ENCODE assay signal across 19 cellular contexts in genomic region chr3:190615607-190616006, GRCh38.
DNase-seq lines count a peak whose midpoint lies in the region; ATAC-seq and TF ChIP-seq lines count a peak whose summit lies in the region.
"Had no signal": no experiment of that assay in that cellular context is flagged by ENCODE, and none has a peak within 500 bp of the region (broad histone marks: within the 10 kb centered on the region; RNA-seq: fewer than 3 reads in every experiment).

No MANE protein-coding gene starts in this region.

- no peak overlapping the region for H3K4me2 ChIP-seq in DND-41 (ENCODE audit: insufficient read depth, low read length)
- H3K4me2 ChIP-seq: BLaER1 had no signal

- H3K4me3 ChIP-seq in DND-41 (ENCODE audit: low read depth in 1 of 2, low read length in 2 of 2) (no peak overlapping the region), neutrophil (ENCODE audit: low read depth in 1 of 2, low read length in 1 of 2) (no peak overlapping the region), upper lobe of left lung (no peak overlapping the region)
- H3K4me3 ChIP-seq: BLaER1, Peyer's patch had no signal

- H3K4me1 ChIP-seq in DND-41 (ENCODE audit: insufficient read depth, low read length) (peaks cover 56% of the 10 kb centered on the region), neutrophil (ENCODE audit: control insufficient read depth in 1 of 2, insufficient read depth in 1 of 2, low read depth in 1 of 2, low read length in 1 of 2) (peaks cover 76 to 78% of the 10 kb centered on the region in 2 experiments), upper lobe of left lung (peaks cover 3 to 21% (median 12%) of the 10 kb centered on the region in 4 donors)
- H3K4me1 ChIP-seq: Peyer's patch had no signal

- 45 to 55% methylated on average over 1 of the region's 1 CpG for WGBS in upper lobe of left lung, 2 donors

- H3K9me3 ChIP-seq in DND-41 (ENCODE audit: insufficient read depth, low read length, severe bottlenecking) (no peaks in the 10 kb centered on the region), neutrophil (no peaks in the 10 kb centered on the region), upper lobe of left lung (no peaks in the 10 kb centered on the region)
- H3K9me3 ChIP-seq: BLaER1, Peyer's patch had no signal

- no peaks in the 10 kb centered on the region for H4K20me1 ChIP-seq in DND-41 (ENCODE audit: insufficient read depth, low read length)
- H4K20me1 ChIP-seq: BLaER1 had no signal

- ATAC-seq in DND-41 (ENCODE audit: insufficient read depth, low read depth) (no peak), GM18511 (IDR thresholded peaks at IDR 0.05; ENCODE audit: unreplicated experiment) (no peak), upper lobe of left lung (ENCODE audit: low FRiP score in 2 of 2) (no peak)

- DNase-seq in NCI-H146 treated with DMSO at 0.1 percent for 48 hours (lab: John Stamatoyannopoulos, UW; ENCODE audit: unreplicated experiment) (peak; percentile 41), NCI-H146 (lab: John Stamatoyannopoulos, UW) (no peak), DND-41 (no peak), amniotic epithelial cell (ENCODE audit: low read depth) (peak; percentile 56), upper lobe of left lung (no peak), DMS153 treated with DMSO at 0.1 percent for 48 hours (lab: John Stamatoyannopoulos, UW; ENCODE audit: unreplicated experiment) (no peak)
- DNase-seq: DMS 273 treated with DMSO at 0.1 percent for 48 hours, H7, Karpas-422, MM.1S, NCI-H1105 treated with DMSO at 0.1 percent for 48 hours, NCI-H2171, NCI-H82, Peyer's patch, Right ventricle myocardium superior had no signal

- H3K27me3 ChIP-seq in DND-41 (ENCODE audit: insufficient read depth, low read length, poor library complexity) (no peaks in the 10 kb centered on the region), neutrophil (no peaks in the 10 kb centered on the region), upper lobe of left lung (no peaks in the 10 kb centered on the region)
- H3K27me3 ChIP-seq: BLaER1, Peyer's patch had no signal

- H3K9ac ChIP-seq in DND-41 (ENCODE audit: low read depth, low read length) = no peak overlapping the region
- H3K9ac ChIP-seq: BLaER1 had no signal

- H3K27ac ChIP-seq in DND-41 (ENCODE audit: low read length) (0 out of 2 replicates have a peak overlapping the region, but pooled peaks have one; percentile 93), neutrophil (peak overlapping the region; percentile 95), upper lobe of left lung (no peak overlapping the region)
- H3K27ac ChIP-seq: 22Rv1, BLaER1, Peyer's patch had no signal

- TF ChIP-seq CTCF in DND-41 (IDR thresholded peaks at IDR 0.05; ENCODE audit: borderline replicate concordance, extremely low read depth, low read length, poor library complexity, severe bottlenecking) = no peak
- no peak for TF ChIP-seq CTCF in neutrophil (IDR thresholded peaks at IDR 0.05)
- no peak for TF ChIP-seq CTCF in upper lobe of left lung (IDR thresholded peaks at IDR 0.05)

- TF ChIP-seq EP300 in upper lobe of left lung (IDR thresholded peaks at IDR 0.05) = no peak

- H3K36me3 ChIP-seq in DND-41 (ENCODE audit: insufficient read depth, low read length) = peaks cover 4% of the 10 kb centered on the region; the same call in 1 of the 2 replicates
- H3K36me3 ChIP-seq in neutrophil = no peaks in the 10 kb centered on the region
- H3K36me3 ChIP-seq in upper lobe of left lung = no peaks in the 10 kb centered on the region
- H3K36me3 ChIP-seq: BLaER1, Peyer's patch had no signal

- TF ChIP-seq POLR2A in upper lobe of left lung (IDR thresholded peaks at IDR 0.05) = no peak

- H3K79me2 ChIP-seq in DND-41 (ENCODE audit: insufficient read depth, low read length) = no peaks in the 10 kb centered on the region

- no peak overlapping the region for H2AFZ ChIP-seq in DND-41 (ENCODE audit: low read depth, low read length)

Comparison
In these comparisons a context has a peak if more than half of its experiments do, and no peak if none do; other contexts are left out.
1. DNase-seq: peak in NCI-H146 treated with DMSO at 0.1 percent for 48 hours (single experiment) and amniotic epithelial cell (single experiment); none in NCI-H146 (single experiment), DND-41 (single experiment), upper lobe of left lung (0 of 2) and DMS153 treated with DMSO at 0.1 percent for 48 hours (single experiment).
2. H3K27ac ChIP-seq: peak in DND-41 (single experiment) and neutrophil (single experiment); none in upper lobe of left lung (0 of 4).